8 cellular contexts compared by ENCODE assay signal in genomic region chr3:15206662-15207576, GRCh38. TPM values are rescaled to one million over a fixed set of nuclear protein-coding genes. Genes with fewer than 3 reads are reported as not detected.
DNase-seq lines count a peak whose midpoint lies in the region; ATAC-seq, FAIRE-seq and TF ChIP-seq lines count a peak whose summit lies in the region.

No MANE protein-coding gene starts in this region.

- H3K36me3 ChIP-seq in adrenal gland (replicated peaks in 1 of 2) = peaks cover 0 to 17% of the 10 kb centered on the region in 2 donors
- peaks cover 0 to 16% (median 2%) of the 10 kb centered on the region in 4 donors for H3K36me3 ChIP-seq in sigmoid colon

- H3K27me3 ChIP-seq in adrenal gland = no peaks in the 10 kb centered on the region
- no peaks in the 10 kb centered on the region for H3K27me3 ChIP-seq in sigmoid colon

- no peak for FAIRE-seq in HTR-8/SVneo (lab: Jason Lieb, UNC)

- H3K9me3 ChIP-seq in adrenal gland (replicated peaks in 1 of 3) (no peaks in the 10 kb centered on the region), sigmoid colon (no peaks in the 10 kb centered on the region)

- H3K27ac ChIP-seq in 22Rv1 (peak overlapping the region; percentile 84), adrenal gland (peak overlapping the region; percentile 98 to 100 (median 99)), sigmoid colon (peak overlapping the region; percentile 97 to 99 (median 98))

- peak; percentile 31 for DNase-seq in LHCN-M2 (ENCODE audit: low read depth)
- DNase-seq in adrenal gland = peak; percentile 22 to 72 (median 48)
- peak; percentile 38 for DNase-seq in hepatic stellate cell (ENCODE audit: low spot score)
- peak; percentile 74 for DNase-seq in sigmoid colon
- no peak for DNase-seq in HTR-8/SVneo (ENCODE audit: insufficient read length, low spot score)

- H3K4me1 ChIP-seq in adrenal gland (replicated peaks in 1 of 2) = peaks cover 20 to 33% of the 10 kb centered on the region in 2 donors
- H3K4me1 ChIP-seq in sigmoid colon = peaks cover 0 to 38% (median 30%) of the 10 kb centered on the region in 4 donors

- ATAC-seq in GM19324 (IDR thresholded peaks at IDR 0.05; ENCODE audit: low FRiP score, unreplicated experiment) = peak; percentile 5
- no peak for ATAC-seq in GM21381 (IDR thresholded peaks at IDR 0.05; ENCODE audit: unreplicated experiment)

- TF ChIP-seq POLR2A in adrenal gland (IDR thresholded peaks at IDR 0.05) (peak in 1 of 2 donors; percentile 37), sigmoid colon (IDR thresholded peaks at IDR 0.05) (no peak)

- intact Hi-C loops in adrenal gland (cut with DNase I) (loop anchor here in 1 of 2 donors (10.0 kb wide), 2 partner anchors 198 to 348 kb away; no protein-coding TSS in a partner anchor), sigmoid colon (cut with DNase I) (loop anchor here (5.0 kb wide), 2 partner anchors 50 to 125 kb away; partner anchors contain the start of gene SH3BP5)

- TF ChIP-seq CTCF in 22Rv1 (IDR thresholded peaks at IDR 0.05) = no peak
- TF ChIP-seq CTCF in adrenal gland (IDR thresholded peaks at IDR 0.05) = no peak
- no peak for TF ChIP-seq CTCF in sigmoid colon (IDR thresholded peaks at IDR 0.05)

- peak overlapping the region; percentile 54 to 100 (median 92) for H3K4me3 ChIP-seq in adrenal gland
- H3K4me3 ChIP-seq in sigmoid colon = peak overlapping the region; percentile 90 to 96 (median 94)

- TF ChIP-seq EP300 in sigmoid colon (IDR thresholded peaks at IDR 0.05) = peak in 1 of 4 donors; percentile 65

- 2 to 6% (median 4%) methylated on average over 13 to 30 of the region's 30 CpGs for WGBS in adrenal gland, 4 donors
- 2 to 4% methylated on average over 30 of the region's 30 CpGs for WGBS in sigmoid colon, 2 donors

RNA-seq across cellular contexts. Expression of gene CAPN7, which starts 0.9 kb away (rescaled TPM):
- total RNA-seq in LHCN-M2 (2014; rRNA removed) (22.1 and 26.6 TPM in 2 replicates), adrenal gland (10 to 100 TPM; 31.1 to 54.9 (median 43.3) TPM), sigmoid colon (10 to 100 TPM; 52.8 to 70.8 (median 58.6) TPM)
- 7.4 TPM for polyA plus RNA-seq in LHCN-M2 (2012)
- polyA plus RNA-seq in adrenal gland (10 to 100 TPM; 14.4 to 32.4 (median 18.2) TPM), sigmoid colon (10 to 100 TPM; 12.5 to 15.6 (median 13.2) TPM)
